ENCODE assay signal across 12 cellular contexts in genomic region chr4:13966241-13967195, GRCh38.
DNase-seq lines count a peak whose midpoint lies in the region; ATAC-seq, FAIRE-seq and TF ChIP-seq lines count a peak whose summit lies in the region.
"Had no signal": no experiment of that assay in that cellular context is flagged by ENCODE, and none has a peak within 500 bp of the region (broad histone marks: within the 10 kb centered on the region; RNA-seq: fewer than 3 reads in every experiment).

No MANE protein-coding gene starts in this region.

- WGBS in A549 (ENCODE audit: missing lambda C conversion rate): 70% methylated on average over 8 of the region's 8 CpGs
- WGBS in neuronal stem cell (ENCODE audit: extremely low coverage in 2 of 2, insufficient read length in 2 of 2, insufficient replicate concordance in 1 of 2), 2 donors: no CpG with 5 or more reads among the region's 8 CpGs

- H2BK12ac ChIP-seq in neuronal stem cell (ENCODE audit: low read length): no peak overlapping the region

- FAIRE-seq in A549 (lab: Jason Lieb, UNC): no peak
- FAIRE-seq: endometrium had no signal

- TF ChIP-seq EP300 in A549 (IDR thresholded peaks at IDR 0.05): no peak

- H3K79me1 ChIP-seq in neuronal stem cell (ENCODE audit: low read depth, low read length): no peaks in the 10 kb centered on the region

- no peak for DNase-seq in A549 (ENCODE audit: low read depth in 1 of 2, low spot score in 1 of 2)
- peak; percentile 53 for DNase-seq in HPDE6-E6E7 (ENCODE audit: extremely low spot score)
- DNase-seq in brain pericyte (ENCODE audit: low read depth, low spot score): peak; percentile 51
- DNase-seq in islet precursor cell: peak; percentile 75
- DNase-seq in neuronal stem cell (ENCODE audit: low spot score): no peak
- no peak for DNase-seq in pons (ENCODE audit: low spot score)
- DNase-seq: activated CD4-positive, alpha-beta T cell treated with anti-CD3 and anti-CD28 coated beads for 36 hours; activated naive CD4-positive, alpha-beta T cell had no signal

- ATAC-seq in A549 (peak in 1 of 2 experiments; percentile 58; a peak in 2 of 6 replicates), GM19463 (IDR thresholded peaks at IDR 0.05; ENCODE audit: unreplicated experiment) (no peak)
- ATAC-seq in activated CD4-positive, CD25-positive, alpha-beta regulatory T cell treated with anti-CD3 and anti-CD28 coated beads, Interleukin-2, amount 50 U/mL, for 24 hours: no peak
- ATAC-seq: activated CD4-positive, alpha-beta T cell treated with anti-CD3 and anti-CD28 coated beads for 36 hours had no signal

- 0 out of 3 replicates have a peak, but pooled peaks cover 3% of the 10 kb centered on the region for H3K9me3 ChIP-seq in A549
- H3K9me3 ChIP-seq in neuronal stem cell (replicated peaks in 1 of 2; ENCODE audit: control insufficient read depth in 2 of 2, insufficient read depth in 1 of 2, low read depth in 1 of 2, low read length in 2 of 2): no peaks in the 10 kb centered on the region
- H3K9me3 ChIP-seq: BLaER1 had no signal

- TF ChIP-seq RAD21 in A549 (conservative IDR thresholded peaks at IDR 0.05 in 1 of 2, IDR thresholded peaks at IDR 0.05 in 1 of 2): no peak

- H3K27ac ChIP-seq in A549 (peak overlapping the region in 1 of 2 experiments; percentile 51; a peak in 2 of 6 replicates), neuronal stem cell (replicated peaks; ENCODE audit: low read length) (no peak overlapping the region)
- H3K27ac ChIP-seq: BLaER1 had no signal

- H3K14ac ChIP-seq in neuronal stem cell (ENCODE audit: low read length): no peak overlapping the region

- no peak overlapping the region for H2BK5ac ChIP-seq in neuronal stem cell (ENCODE audit: low read length)

- H3K4ac ChIP-seq in neuronal stem cell (ENCODE audit: low read length): no peak overlapping the region

- no peak overlapping the region for H2BK120ac ChIP-seq in neuronal stem cell (ENCODE audit: low read depth, low read length)

- H3K4me1 ChIP-seq in A549 (peaks cover 9% of the 10 kb centered on the region; the same call in 1 of the 3 replicates), neuronal stem cell (ENCODE audit: control insufficient read depth in 2 of 2, insufficient read depth in 1 of 2, low read depth in 1 of 2, low read length in 2 of 2) (peaks cover 0 to 4% of the 10 kb centered on the region in 2 donors)
- H3K4me1 ChIP-seq: BLaER1 had no signal

- no peak overlapping the region for H2AK5ac ChIP-seq in neuronal stem cell (ENCODE audit: low read depth, low read length)

- H3K36me3 ChIP-seq in neuronal stem cell (replicated peaks in 1 of 2; ENCODE audit: control insufficient read depth in 2 of 2, insufficient read depth in 2 of 2, low read length in 2 of 2): no peaks in the 10 kb centered on the region
- H3K36me3 ChIP-seq: BLaER1 had no signal

- CTCF ChIA-PET in A549 (lab: Yijun Ruan, JAX): interaction anchor here (1.0 kb wide), 1 partner anchor 43 kb away, joined by 3 read pairs; no protein-coding TSS in a partner anchor

- no peak for TF ChIP-seq POLR2A in A549 (IDR thresholded peaks at IDR 0.05; ENCODE audit: low read length)

- H3K4me3 ChIP-seq in A549 (no peak overlapping the region), neuronal stem cell (ENCODE audit: low read length in 2 of 2) (no peak overlapping the region)
- H3K4me3 ChIP-seq: BLaER1 had no signal

- H2BK15ac ChIP-seq in neuronal stem cell (ENCODE audit: low read length): no peak overlapping the region

- POLR2A ChIA-PET in A549 (lab: Yijun Ruan, JAX): no interaction called here

- no peak overlapping the region for H3K23ac ChIP-seq in neuronal stem cell (ENCODE audit: low read depth, low read length, poor library complexity)

- no peak overlapping the region for H3K18ac ChIP-seq in neuronal stem cell (ENCODE audit: low read length)

- no peak for TF ChIP-seq CTCF in A549 (IDR thresholded peaks at IDR 0.05)

- no peaks in the 10 kb centered on the region for H3K27me3 ChIP-seq in neuronal stem cell (ENCODE audit: control insufficient read depth in 3 of 3, insufficient read depth in 3 of 3, low read depth in 1 of 3, low read length in 3 of 3)
- H3K27me3 ChIP-seq: BLaER1 had no signal

- H4K8ac ChIP-seq in neuronal stem cell (ENCODE audit: low read depth, low read length): no peak overlapping the region

- H3K9ac ChIP-seq in neuronal stem cell (ENCODE audit: low read depth, low read length, poor library complexity): no peak overlapping the region
- H3K9ac ChIP-seq: BLaER1 had no signal

- H3K4me2 ChIP-seq in A549 (0 out of 3 replicates have a peak overlapping the region, but pooled peaks have one; percentile 7), neuronal stem cell (ENCODE audit: insufficient read depth, low read length, poor library complexity, severe bottlenecking) (no peak overlapping the region)
- H3K4me2 ChIP-seq: BLaER1 had no signal

- no peak overlapping the region for H4K91ac ChIP-seq in neuronal stem cell (ENCODE audit: low read depth, low read length, poor library complexity)

- H2AFZ ChIP-seq in neuronal stem cell (ENCODE audit: low read length): no peak overlapping the region

TF ChIP-seq in A549, 52 proteins besides CTCF, POLR2A, EP300 and RAD21:
- TF ChIP-seq ZNF302 (CRISPR knock-in tag; IDR thresholded peaks at IDR 0.05): no peak
- no peak for TF ChIP-seq FOSL2 (IDR thresholded peaks at IDR 0.05)
- TF ChIP-seq FOSL2 (CRISPR knock-in tag; IDR thresholded peaks at IDR 0.05): no peak
- TF ChIP-seq JUNB (IDR thresholded peaks at IDR 0.05): no peak
- no peak for TF ChIP-seq EHF (CRISPR knock-in tag; IDR thresholded peaks at IDR 0.05)

Comparison
In these comparisons a context has a peak if more than half of its experiments do, and no peak if none do; other contexts are left out.
1. DNase-seq: peak in HPDE6-E6E7 (single experiment), brain pericyte (single experiment) and islet precursor cell (single experiment); none in A549 (0 of 2), neuronal stem cell (single experiment) and pons (single experiment).